In genomic region chr11:78241475-78241874, GRCh38 we compare ENCODE assay signal across 34 cellular contexts.
"Had no signal": no experiment of that assay in that cellular context is flagged by ENCODE, and none has a peak within 500 bp of the region (broad histone marks: within the 10 kb centered on the region; RNA-seq: fewer than 3 reads in every experiment).

No MANE protein-coding gene starts in this region.

- H3K36me3 ChIP-seq: breast epithelium, cardiac muscle cell, colonic mucosa, gastrocnemius medialis, WERI-Rb-1 had no signal

- ATAC-seq: activated CD4-positive, CD25-positive, alpha-beta regulatory T cell treated with anti-CD3 and anti-CD28 coated beads, Interleukin-2, amount 50 U/mL, for 24 hours; activated CD8-positive, alpha-beta T cell treated with anti-CD3 and anti-CD28 coated beads for 36 hours; activated naive CD4-positive, alpha-beta T cell treated with anti-CD3 and anti-CD28 coated beads, Interleukin-2, amount 50 U/mL, for 72 hours; activated T-cell treated with anti-CD3 and anti-CD28 coated beads, Interleukin-2, amount 50 U/mL, for 4 hours; foreskin keratinocyte; gastrocnemius medialis; T-helper 17 cell had no signal

- H3K9me3 ChIP-seq: colonic mucosa, gastrocnemius medialis had no signal

- H3K27ac ChIP-seq: breast epithelium, cardiac muscle cell, colonic mucosa, dorsolateral prefrontal cortex, esophagus muscularis mucosa, foreskin keratinocyte, gastrocnemius medialis, heart left ventricle, WERI-Rb-1 had no signal

- DNase-seq: activated B cell treated with CpG ODN at 0.5 μM for 24 hours; activated CD4-positive, alpha-beta T cell treated with anti-CD3 and anti-CD28 coated beads for 48 hours; activated CD4-positive, alpha-beta T cell treated with anti-CD3 and anti-CD28 coated beads, Interleukin-2, amount 50 U/mL, for 1 hour; activated CD4-positive, alpha-beta T cell treated with anti-CD3 and anti-CD28 coated beads, Interleukin-2, amount 50 U/mL, for 48 hours; activated CD8-positive, alpha-beta memory T cell treated with anti-CD3 and anti-CD28 coated beads for 24 hours; activated CD8-positive, alpha-beta T cell treated with anti-CD3 and anti-CD28 coated beads for 36 hours; activated gamma-delta T cell; activated naive CD4-positive, alpha-beta T cell; activated naive CD4-positive, alpha-beta T cell treated with anti-CD3 and anti-CD28 coated beads, Interleukin-2, amount 10 ng/mL, durations not matched to agents 7 days and 5 days; activated naive CD8-positive, alpha-beta T cell treated with anti-CD3 and anti-CD28 coated beads, Interleukin-2, amount 10 ng/mL, durations not matched to agents 7 days and 5 days; activated T-cell treated with anti-CD3 and anti-CD28 coated beads, Interleukin-2, amount 50 U/mL, for 4 hours; central memory CD4-positive, alpha-beta T cell; cerebellar nuclear complex; colonic mucosa; dorsolateral prefrontal cortex; effector memory CD4-positive, alpha-beta T cell; endodermal cell; erythroblast; foreskin keratinocyte; gastrocnemius medialis; glutamatergic neuron; heart left ventricle; T-helper 1 cell; T-helper 17 cell; T1000; WERI-Rb-1 had no signal

- H3K4me3 ChIP-seq: ascending aorta, breast epithelium, cardiac muscle cell, colonic mucosa, dorsolateral prefrontal cortex, esophagus muscularis mucosa, gastrocnemius medialis, heart left ventricle had no signal

- H3K4me1 ChIP-seq: breast epithelium, colonic mucosa, esophagus muscularis mucosa, foreskin keratinocyte had no signal

- H3K27me3 Mint-ChIP-seq: activated B cell treated with CpG ODN at 0.5 μM for 24 hours; activated CD8-positive, alpha-beta T cell treated with anti-CD3 and anti-CD28 coated beads for 36 hours; activated naive CD8-positive, alpha-beta T cell treated with anti-CD3 and anti-CD28 coated beads, Interleukin-2, amount 10 ng/mL, durations not matched to agents 7 days and 5 days; brain; T-helper 17 cell had no signal

- H3K27me3 ChIP-seq: ascending aorta, breast epithelium, cardiac muscle cell, colonic mucosa, dorsolateral prefrontal cortex, esophagus muscularis mucosa, gastrocnemius medialis, heart left ventricle had no signal

- H3K27ac Mint-ChIP-seq: activated B cell treated with CpG ODN at 0.5 μM for 24 hours; activated CD8-positive, alpha-beta T cell treated with anti-CD3 and anti-CD28 coated beads for 36 hours; activated naive CD4-positive, alpha-beta T cell treated with anti-CD3 and anti-CD28 coated beads, Interleukin-2, amount 10 ng/mL, durations not matched to agents 7 days and 5 days; activated naive CD4-positive, alpha-beta T cell treated with anti-CD3 and anti-CD28 coated beads, Interleukin-2, amount 50 U/mL, for 72 hours; activated naive CD8-positive, alpha-beta T cell treated with anti-CD3 and anti-CD28 coated beads, Interleukin-2, amount 10 ng/mL, durations not matched to agents 7 days and 5 days; endodermal cell; T-helper 17 cell; T-helper 2 cell treated with Interferon-gamma antibody and Interleukin-4, amounts not matched to agents 5 μg/mL and 100 μg/mL, for 36 hours had no signal

- H3K4me3 Mint-ChIP-seq: activated B cell treated with CpG ODN at 0.5 μM for 24 hours; activated CD8-positive, alpha-beta T cell treated with anti-CD3 and anti-CD28 coated beads for 36 hours; activated naive CD4-positive, alpha-beta T cell treated with anti-CD3 and anti-CD28 coated beads, Interleukin-2, amount 10 ng/mL, durations not matched to agents 7 days and 5 days; activated naive CD8-positive, alpha-beta T cell treated with anti-CD3 and anti-CD28 coated beads, Interleukin-2, amount 10 ng/mL, durations not matched to agents 7 days and 5 days; activated T-cell treated with anti-CD3 and anti-CD28 coated beads, Interleukin-2, amount 50 U/mL, for 4 hours; brain; endodermal cell; T-helper 17 cell; T-helper 2 cell treated with Interferon-gamma antibody and Interleukin-4, amounts not matched to agents 5 μg/mL and 100 μg/mL, for 36 hours had no signal
